In genomic region chr3:195181107-195181498, GRCh38 we compare ENCODE assay signal across 24 cellular contexts.
A peak's percentile ranks its signal among the peaks of the same experiment; 100 is the strongest.
DNase-seq lines count a peak whose midpoint lies in the region; ATAC-seq, FAIRE-seq and TF ChIP-seq lines count a peak whose summit lies in the region.
"Had no signal": no experiment of that assay in that cellular context is flagged by ENCODE, and none has a peak within 500 bp of the region (broad histone marks: within the 10 kb centered on the region; RNA-seq: fewer than 3 reads in every experiment).

No MANE protein-coding gene starts in this region.

- TF ChIP-seq CTCF in liver (IDR thresholded peaks at IDR 0.05; ENCODE audit: low read depth, low read length, missing input control) (no peak), HepG2 (CRISPR knock-in tag; IDR thresholded peaks at IDR 0.05) (no peak), endothelial cell (IDR thresholded peaks at IDR 0.05; ENCODE audit: unreplicated experiment) (no peak), neutrophil (IDR thresholded peaks at IDR 0.05) (no peak), OCI-LY7 (conservative IDR thresholded peaks at IDR 0.05; ENCODE audit: low read length) (no peak)

- POLR2A ChIA-PET in HepG2 (lab: Yijun Ruan, JAX) (no interaction called here), OCI-LY7 (lab: Charles Lee) (no interaction called here)

- FAIRE-seq in HepG2 (lab: Jason Lieb, UNC), result no peak
- FAIRE-seq: G401.6, HTR-8/SVneo, islet of Langerhans had no signal

- H3K4me1 Mint-ChIP-seq in endothelial cell (ENCODE audit: unreplicated experiment), result peaks cover 86% of the 10 kb centered on the region

- no peak overlapping the region for H3K4me2 ChIP-seq in HepG2 (ENCODE audit: low read depth, low read length)
- H3K4me2 ChIP-seq in OCI-LY7 (ENCODE audit: low read length), result no peak overlapping the region
- H3K4me2 ChIP-seq: KMS-11 had no signal

- CTCF ChIA-PET in HepG2 (lab: Yijun Ruan, JAX; ENCODE audit: low intra/inter-chr PET ratio, low total read pairs), result no interaction called here
- CTCF ChIA-PET in OCI-LY7 (lab: Charles Lee; ENCODE audit: unreplicated experiment), result no interaction called here

- 93% methylated on average over 9 of the region's 9 CpGs for WGBS in liver
- WGBS in HepG2 (ENCODE audit: low lambda C conversion rate), result 97% methylated on average over 9 of the region's 9 CpGs

- H3K36me3 Mint-ChIP-seq in endothelial cell (ENCODE audit: low read depth, unreplicated experiment), result peaks cover 16% of the 10 kb centered on the region

- H3K4me3 Mint-ChIP-seq in endothelial cell (ENCODE audit: unreplicated experiment), result peak overlapping the region; percentile 65
- H3K4me3 Mint-ChIP-seq: naive thymus-derived CD4-positive, alpha-beta T cell had no signal

- in situ Hi-C loops in HepG2 (cut with HindIII; ENCODE audit: extremely low pct_ligation_motif_present, low pct_unique_long_range_greater_than_20kb), result no loop called here

- H3K79me2 ChIP-seq in HepG2 (ENCODE audit: insufficient read depth, low read length), result no peaks in the 10 kb centered on the region
- H3K79me2 ChIP-seq in OCI-LY7 (ENCODE audit: insufficient read depth, low read depth, low read length), result no peaks in the 10 kb centered on the region

- no peaks in the 10 kb centered on the region for H3K9me3 Mint-ChIP-seq in endothelial cell (ENCODE audit: unreplicated experiment)
- H3K9me3 Mint-ChIP-seq: activated naive CD4-positive, alpha-beta T cell treated with anti-CD3 and anti-CD28 coated beads, Interleukin-2, amount 50 U/mL, for 72 hours; naive thymus-derived CD4-positive, alpha-beta T cell had no signal

- H2AFZ ChIP-seq in HepG2 (ENCODE audit: low read length) (no peak overlapping the region), OCI-LY7 (ENCODE audit: low read length) (no peak overlapping the region)

- no peak for DNase-seq in HepG2 (ENCODE audit: low spot score)
- DNase-seq in endothelial cell (ENCODE audit: low spot score), result no peak
- DNase-seq in OCI-LY7 (ENCODE audit: low spot score), result no peak
- no peak for DNase-seq in LoVo (ENCODE audit: low spot score)
- DNase-seq in activated T-cell treated with anti-CD3 and anti-CD28 coated beads, Interleukin-2, amount 50 U/mL, for 48 hours, result no peak
- DNase-seq: activated CD8-positive, alpha-beta memory T cell treated with anti-CD3 and anti-CD28 coated beads for 24 hours; activated effector memory CD4-positive, alpha-beta T cell treated with Interleukin-2 at 50 U/mL for 16 hours; activated T-cell treated with anti-CD3 and anti-CD28 coated beads for 4 hours; amygdala; H7; naive thymus-derived CD4-positive, alpha-beta T cell; NCI-H2081 treated with DMSO at 0.1 percent for 48 hours; stimulated activated CD4-positive, alpha-beta T cell treated with anti-CD3 and anti-CD28 coated beads, Interleukin-2, amount 100 ng/mL, for 24 hours; stimulated activated naive CD8-positive, alpha-beta T cell treated with anti-CD3 and anti-CD28 coated beads, Interleukin-15, Interleukin-2, amounts not matched to agents 100 U/mL and 50 U/mL, for 24 hours; T-helper 2 cell had no signal

- BruUV-seq in HepG2 (replicated peaks; lab: Mats Ljungman, UMichigan) (no TSS peak), OCI-LY7 (replicated peaks; lab: Mats Ljungman, UMichigan) (no TSS peak)

- H3K9ac ChIP-seq in liver (ENCODE audit: low read depth in 1 of 2, low read length in 2 of 2) (no peak overlapping the region), HepG2 (ENCODE audit: insufficient read depth, low read depth, low read length) (no peak overlapping the region)
- H3K9ac ChIP-seq: KMS-11 had no signal

- H3K27me3 Mint-ChIP-seq in endothelial cell (ENCODE audit: unreplicated experiment), result peaks cover 14% of the 10 kb centered on the region
- H3K27me3 Mint-ChIP-seq: naive thymus-derived CD4-positive, alpha-beta T cell had no signal

- H4K20me1 ChIP-seq in HepG2 (ENCODE audit: insufficient read depth, low read length), result no peaks in the 10 kb centered on the region
- no peaks in the 10 kb centered on the region; the same call in 1 of the 2 replicates for H4K20me1 ChIP-seq in OCI-LY7 (ENCODE audit: insufficient read depth, low read length)

- H3K36me3 ChIP-seq in liver (ENCODE audit: control insufficient read depth in 4 of 4, insufficient read depth in 3 of 4, low read depth in 1 of 4, low read length in 3 of 4), result no peaks in the 10 kb centered on the region
- H3K36me3 ChIP-seq in HepG2 (replicated peaks in 1 of 2; ENCODE audit: control insufficient read depth in 1 of 2, insufficient read depth in 2 of 2, low read length in 2 of 2), result no peaks in the 10 kb centered on the region; a peak in 2 of 5 replicates
- no peaks in the 10 kb centered on the region for H3K36me3 ChIP-seq in neutrophil
- no peaks in the 10 kb centered on the region for H3K36me3 ChIP-seq in OCI-LY7 (ENCODE audit: insufficient read depth, low read length)
- H3K36me3 ChIP-seq: left lung had no signal

- H3K4me3 ChIP-seq in liver (ENCODE audit: low read depth in 1 of 3, low read length in 3 of 3) (no peak overlapping the region), HepG2 (replicated peaks in 1 of 3; ENCODE audit: insufficient read depth in 1 of 3, low read depth in 2 of 3, low read length in 3 of 3) (no peak overlapping the region), neutrophil (ENCODE audit: low read depth in 1 of 2, low read length in 1 of 2) (no peak overlapping the region), OCI-LY7 (ENCODE audit: low read depth, low read length, poor library complexity, severe bottlenecking) (no peak overlapping the region)
- H3K4me3 ChIP-seq: left lung had no signal

- no peak for ATAC-seq in HepG2
- ATAC-seq: left lung; naive thymus-derived CD4-positive, alpha-beta T cell; Panc1 had no signal

- no peak for TF ChIP-seq POLR2A in HepG2 (IDR thresholded peaks at IDR 0.05; ENCODE audit: insufficient read depth in 1 of 2, low read depth in 2 of 2, low read length in 2 of 2)

- no peaks in the 10 kb centered on the region for H3K27me3 ChIP-seq in liver (ENCODE audit: control insufficient read depth in 4 of 4, insufficient read depth in 4 of 4, low read length in 3 of 4)
- H3K27me3 ChIP-seq in HepG2 (ENCODE audit: control insufficient read depth in 1 of 2, insufficient read depth in 2 of 2, low read length in 2 of 2), result no peaks in the 10 kb centered on the region
- no peaks in the 10 kb centered on the region for H3K27me3 ChIP-seq in neutrophil
- H3K27me3 ChIP-seq: left lung had no signal

- H3K4me1 ChIP-seq in liver (ENCODE audit: control insufficient read depth in 4 of 4, insufficient read depth in 4 of 4, low read length in 3 of 4) (no peaks in the 10 kb centered on the region), HepG2 (ENCODE audit: insufficient read depth, low read length) (peaks cover 39% of the 10 kb centered on the region), neutrophil (ENCODE audit: control insufficient read depth in 1 of 2, insufficient read depth in 1 of 2, low read depth in 1 of 2, low read length in 1 of 2) (peaks cover 48 to 52% of the 10 kb centered on the region in 2 experiments), OCI-LY7 (ENCODE audit: insufficient read depth, low read length, poor library complexity, severe bottlenecking) (peaks cover 10% of the 10 kb centered on the region)

- H3K27ac Mint-ChIP-seq in endothelial cell (ENCODE audit: unreplicated experiment), result peak overlapping the region; percentile 93
- H3K27ac Mint-ChIP-seq: activated naive CD4-positive, alpha-beta T cell treated with anti-CD3 and anti-CD28 coated beads, Interleukin-2, amount 50 U/mL, for 72 hours; naive thymus-derived CD4-positive, alpha-beta T cell had no signal

- no peaks in the 10 kb centered on the region for H3K9me3 ChIP-seq in liver (ENCODE audit: control insufficient read depth in 4 of 4, low read length in 3 of 4)
- H3K9me3 ChIP-seq in HepG2 (ENCODE audit: low read length), result no peaks in the 10 kb centered on the region
- no peaks in the 10 kb centered on the region for H3K9me3 ChIP-seq in neutrophil
- H3K9me3 ChIP-seq in OCI-LY7 (ENCODE audit: low read length), result no peaks in the 10 kb centered on the region
- H3K9me3 ChIP-seq: left lung had no signal

- intact Hi-C loops in HepG2 (cut with micrococcal nuclease; ENCODE audit: unreplicated experiment) (no loop called here), OCI-LY7 (cut with micrococcal nuclease; ENCODE audit: unreplicated experiment) (no loop called here)

- H3K9me2 ChIP-seq in OCI-LY7 (ENCODE audit: insufficient read depth, low read length), result no peaks in the 10 kb centered on the region

- H3K27ac ChIP-seq in liver (ENCODE audit: low read depth in 1 of 2, low read length in 2 of 2), result peak overlapping the region; percentile 66 to 68
- H3K27ac ChIP-seq in HepG2 (ENCODE audit: extremely low read length, insufficient read depth, low read length), result no peak overlapping the region
- H3K27ac ChIP-seq in neutrophil, result peak overlapping the region; percentile 58
- H3K27ac ChIP-seq in OCI-LY7 (ENCODE audit: low read depth, low read length, poor library complexity, severe bottlenecking), result no peak overlapping the region
- H3K27ac ChIP-seq: KMS-11 had no signal

- no peak for TF ChIP-seq EP300 in HepG2 (IDR thresholded peaks at IDR 0.05; ENCODE audit: low read depth in 2 of 2, low read length in 2 of 2)
- no peak for TF ChIP-seq EP300 in HepG2 (CRISPR knock-in tag; IDR thresholded peaks at IDR 0.05; ENCODE audit: borderline replicate concordance)

- TF ChIP-seq RAD21 in liver (IDR thresholded peaks at IDR 0.05), result no peak
- no peak for TF ChIP-seq RAD21 in HepG2 (CRISPR knock-in tag; IDR thresholded peaks at IDR 0.05)

TF ChIP-seq in liver, 16 proteins besides CTCF, POLR2A, EP300 and RAD21 (continues in another document):
- no peak for TF ChIP-seq SP1 (IDR thresholded peaks at IDR 0.05)
- no peak for TF ChIP-seq FOXA1 (IDR thresholded peaks at IDR 0.05)
- TF ChIP-seq, protein P1, sequence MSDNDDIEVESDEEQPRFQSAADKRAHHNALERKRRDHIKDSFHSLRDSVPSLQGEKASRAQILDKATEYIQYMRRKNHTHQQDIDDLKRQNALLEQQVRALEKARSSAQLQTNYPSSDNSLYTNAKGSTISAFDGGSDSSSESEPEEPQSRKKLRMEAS (IDR thresholded peaks at IDR 0.05), result no peak

TF ChIP-seq in HepG2, 621 proteins besides CTCF, POLR2A, EP300 and RAD21 (continues in another document):
- TF ChIP-seq TOE1 (CRISPR knock-in tag; IDR thresholded peaks at IDR 0.05) (no peak), ZNF749 (CRISPR knock-in tag; IDR thresholded peaks at IDR 0.05; ENCODE audit: borderline replicate concordance) (no peak), HIVEP1 (CRISPR knock-in tag; IDR thresholded peaks at IDR 0.05) (no peak), ZNF547 (CRISPR knock-in tag; IDR thresholded peaks at IDR 0.05) (no peak), ZNF563 (CRISPR knock-in tag; IDR thresholded peaks at IDR 0.05) (no peak), ZNF546 (CRISPR knock-in tag; conservative IDR thresholded peaks at IDR 0.05) (no peak)

Comparison
In these comparisons a context has a peak if more than half of its experiments do, and no peak if none do; other contexts are left out.
1. H3K27ac ChIP-seq: peak in liver (2 of 2) and neutrophil (single experiment); none in HepG2 (single experiment) and OCI-LY7 (single experiment).